In the genomic region with DNA sequence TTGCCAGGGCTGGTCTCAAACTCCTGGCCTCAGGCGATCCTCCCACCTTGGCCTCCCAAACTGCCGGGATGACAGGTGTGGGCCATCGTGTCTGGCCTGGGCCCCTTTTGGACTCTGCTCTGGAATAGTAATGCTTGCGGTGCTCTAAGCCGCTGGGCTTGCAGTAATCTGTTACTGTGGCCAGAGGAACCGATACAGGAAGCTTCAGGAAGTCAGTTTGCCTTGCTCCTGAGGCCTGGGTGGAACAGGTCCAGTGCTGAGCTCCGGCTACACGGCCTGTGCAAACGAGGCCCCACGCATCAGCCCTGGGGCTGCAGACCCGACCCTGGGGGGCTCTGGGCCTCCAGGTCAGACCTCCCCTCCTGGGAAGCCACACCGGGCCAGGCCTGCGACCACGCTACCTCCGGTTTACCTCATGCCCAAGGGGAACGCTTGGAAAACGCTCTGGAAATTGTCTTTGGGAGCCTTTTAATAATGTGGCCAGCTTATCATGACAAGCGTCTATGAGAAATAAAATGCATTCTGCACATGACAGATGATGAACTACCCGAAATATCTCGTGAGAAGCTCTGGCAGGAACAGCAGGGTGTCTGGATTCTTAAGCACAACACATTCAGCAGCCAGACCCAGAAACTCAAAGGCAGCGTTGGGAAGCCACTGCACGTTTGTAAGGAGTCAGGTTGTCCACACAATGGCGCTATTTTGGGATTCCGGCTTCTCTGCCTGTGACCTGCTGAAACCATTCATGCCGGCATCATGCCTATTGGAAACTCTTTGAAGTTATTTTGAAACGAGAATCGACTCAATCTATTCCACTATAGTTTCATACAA, we compare ENCODE assay signal across 2 cellular contexts.
TF ChIP-seq lines count a peak whose summit lies in the region.

No MANE protein-coding gene starts in this region.

TF ChIP-seq in IMR-90, 13 proteins besides CTCF, POLR2A, EP300 and RAD21:
- TF ChIP-seq MAFK (IDR thresholded peaks at IDR 0.05; ENCODE audit: low read depth, low read length) = no peak
- TF ChIP-seq, protein P1, sequence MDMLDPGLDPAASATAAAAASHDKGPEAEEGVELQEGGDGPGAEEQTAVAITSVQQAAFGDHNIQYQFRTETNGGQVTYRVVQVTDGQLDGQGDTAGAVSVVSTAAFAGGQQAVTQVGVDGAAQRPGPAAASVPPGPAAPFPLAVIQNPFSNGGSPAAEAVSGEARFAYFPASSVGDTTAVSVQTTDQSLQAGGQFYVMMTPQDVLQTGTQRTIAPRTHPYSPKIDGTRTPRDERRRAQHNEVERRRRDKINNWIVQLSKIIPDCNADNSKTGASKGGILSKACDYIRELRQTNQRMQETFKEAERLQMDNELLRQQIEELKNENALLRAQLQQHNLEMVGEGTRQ (IDR thresholded peaks at IDR 0.05; ENCODE audit: low read depth, low read length) = no peak

TF ChIP-seq in HepG2, 621 proteins besides CTCF, POLR2A, EP300 and RAD21 (continues in another document):
- TF ChIP-seq GATAD1 (CRISPR knock-in tag; IDR thresholded peaks at IDR 0.05) = no peak
- TF ChIP-seq ZNF616 (CRISPR knock-in tag; IDR thresholded peaks at IDR 0.05; ENCODE audit: low read depth) = no peak
- TF ChIP-seq NBN (conservative IDR thresholded peaks at IDR 0.05) = no peak
- TF ChIP-seq PRDM4 (CRISPR knock-in tag; IDR thresholded peaks at IDR 0.05; ENCODE audit: borderline replicate concordance) = no peak
- 0 out of 2 replicates have a peak, but pooled peaks have one; percentile 31 for TF ChIP-seq TAF1 (CRISPR knock-in tag; IDR thresholded peaks at IDR 0.05)
- no peak for TF ChIP-seq TIGD3 (CRISPR knock-in tag; IDR thresholded peaks at IDR 0.05; ENCODE audit: borderline replicate concordance)
- no peak for TF ChIP-seq MIXL1 (CRISPR knock-in tag; IDR thresholded peaks at IDR 0.05)
- no peak for TF ChIP-seq ERF (CRISPR knock-in tag; IDR thresholded peaks at IDR 0.05)
- no peak for TF ChIP-seq CHD2 (IDR thresholded peaks at IDR 0.05; ENCODE audit: low read depth, low read length)
- TF ChIP-seq THYN1 (CRISPR knock-in tag; IDR thresholded peaks at IDR 0.05; ENCODE audit: borderline replicate concordance, low read depth) = no peak
- no peak for TF ChIP-seq ZKSCAN5 (CRISPR knock-in tag; IDR thresholded peaks at IDR 0.05)
- TF ChIP-seq SSRP1 (CRISPR knock-in tag; IDR thresholded peaks at IDR 0.05) = 0 out of 2 replicates have a peak, but pooled peaks have one; percentile 53
- TF ChIP-seq, protein P2, sequence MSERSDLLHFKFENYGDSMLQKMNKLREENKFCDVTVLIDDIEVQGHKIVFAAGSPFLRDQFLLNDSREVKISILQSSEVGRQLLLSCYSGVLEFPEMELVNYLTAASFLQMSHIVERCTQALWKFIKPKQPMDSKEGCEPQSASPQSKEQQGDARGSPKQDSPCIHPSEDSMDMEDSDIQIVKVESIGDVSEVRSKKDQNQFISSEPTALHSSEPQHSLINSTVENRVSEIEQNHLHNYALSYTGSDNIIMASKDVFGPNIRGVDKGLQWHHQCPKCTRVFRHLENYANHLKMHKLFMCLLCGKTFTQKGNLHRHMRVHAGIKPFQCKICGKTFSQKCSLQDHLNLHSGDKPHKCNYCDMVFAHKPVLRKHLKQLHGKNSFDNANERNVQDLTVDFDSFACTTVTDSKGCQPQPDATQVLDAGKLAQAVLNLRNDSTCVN (CRISPR knock-in tag; IDR thresholded peaks at IDR 0.05; ENCODE audit: borderline replicate concordance) = 0 out of 2 replicates have a peak, but pooled peaks have one; percentile 59
- TF ChIP-seq MATR3 (CRISPR knock-in tag; IDR thresholded peaks at IDR 0.05) = no peak
- peak; percentile 23; the same call in 1 of the 2 replicates for TF ChIP-seq NR2C2 (CRISPR knock-in tag; IDR thresholded peaks at IDR 0.05; ENCODE audit: borderline replicate concordance)
- no peak for TF ChIP-seq CAMTA2 (CRISPR knock-in tag; IDR thresholded peaks at IDR 0.05; ENCODE audit: borderline replicate concordance)
- no peak for TF ChIP-seq ZNF451 (CRISPR knock-in tag; IDR thresholded peaks at IDR 0.05)
- peak; percentile 36; the same call in 1 of the 2 replicates for TF ChIP-seq ZNF574 (CRISPR knock-in tag; IDR thresholded peaks at IDR 0.05)
- TF ChIP-seq PHF21A (CRISPR knock-in tag; IDR thresholded peaks at IDR 0.05) = peak; percentile 58
- TF ChIP-seq HOXD1 (CRISPR knock-in tag; IDR thresholded peaks at IDR 0.05) = no peak
- no peak for TF ChIP-seq ZBTB8A (CRISPR knock-in tag; IDR thresholded peaks at IDR 0.05; ENCODE audit: borderline replicate concordance, low read depth)
- no peak for TF ChIP-seq HNF1A (IDR thresholded peaks at IDR 0.05; ENCODE audit: low read depth)
- TF ChIP-seq HNF1A (CRISPR knock-in tag; IDR thresholded peaks at IDR 0.05; ENCODE audit: borderline replicate concordance) = no peak
- no peak for TF ChIP-seq SMAD3 (CRISPR knock-in tag; IDR thresholded peaks at IDR 0.05)
- no peak for TF ChIP-seq PRDM15 (CRISPR knock-in tag; IDR thresholded peaks at IDR 0.05)
- TF ChIP-seq SNAPC4 (CRISPR knock-in tag; IDR thresholded peaks at IDR 0.05) = no peak
- no peak for TF ChIP-seq ZNF790 (CRISPR knock-in tag; IDR thresholded peaks at IDR 0.05; ENCODE audit: borderline replicate concordance)
- TF ChIP-seq SMARCE1 (IDR thresholded peaks at IDR 0.05; ENCODE audit: borderline replicate concordance) = no peak
